In genomic region chr16:19113577-19114358, GRCh38 we compare ENCODE assay signal across 8 cellular contexts. TPM values are rescaled to one million over a fixed set of nuclear protein-coding genes. Genes with fewer than 3 reads are reported as not detected.
DNase-seq lines count a peak whose midpoint lies in the region; ATAC-seq and TF ChIP-seq lines count a peak whose summit lies in the region.

ITPRIPL2 (plus strand) TSS chr16:19113964; CDS start chr16:19114462, 498 bp downstream.

- no peak within 1 kb of the TSS for H3K4me3 ChIP-seq in CD8-positive, alpha-beta memory T cell (ENCODE audit: low read length)
- H3K4me3 ChIP-seq in iPS DF 6.9 (ENCODE audit: low read length) (peak within 1 kb of the TSS; percentile 39; the same call in 1 of the 2 replicates), retinal pigment epithelial cell (ENCODE audit: low read length) (peak within 1 kb of the TSS; percentile 53)

- no peak for DNase-seq in CD8-positive, alpha-beta memory T cell
- peak; percentile 54 for DNase-seq in NOMO-1 treated with DMSO at 0.1 percent for 48 hours (lab: John Stamatoyannopoulos, UW; ENCODE audit: unreplicated experiment)
- DNase-seq in T47D (ENCODE audit: low read depth in 1 of 2, low spot score in 1 of 2), result peak; percentile 89 to 98
- DNase-seq in iPS DF 6.9 (ENCODE audit: low read depth, low spot score), result no peak
- no peak for DNase-seq in retinal pigment epithelial cell (ENCODE audit: low read depth)
- no peak for DNase-seq in NCI-H446 (lab: John Stamatoyannopoulos, UW)

- H3K27me3 ChIP-seq in CD8-positive, alpha-beta memory T cell (ENCODE audit: insufficient read depth, low read length, poor library complexity, severe bottlenecking), result no peaks in the 10 kb centered on the region
- H3K27me3 ChIP-seq in iPS DF 6.9 (ENCODE audit: control insufficient read depth, insufficient read depth, low read length), result peaks cover 3% of the 10 kb centered on the region; the same call in 1 of the 2 replicates

- no peaks in the 10 kb centered on the region for H3K36me3 ChIP-seq in CD8-positive, alpha-beta memory T cell (ENCODE audit: insufficient read depth, low read length)
- no peaks in the 10 kb centered on the region for H3K36me3 ChIP-seq in iPS DF 6.9 (ENCODE audit: control insufficient read depth, insufficient read depth, low read length)

- WGBS in iPS DF 6.9 (ENCODE audit: insufficient coverage, insufficient read length), result no CpG with 5 or more reads among the region's 74 CpGs

- H3K27ac Mint-ChIP-seq in CD8-positive, alpha-beta memory T cell, result peak within 1 kb of the TSS in 2 of 8 donors; percentile 22 to 75

- no peaks in the 10 kb centered on the region for H3K4me1 ChIP-seq in CD8-positive, alpha-beta memory T cell (ENCODE audit: insufficient read depth, low read length)
- H3K4me1 ChIP-seq in iPS DF 6.9 (ENCODE audit: control insufficient read depth, insufficient read depth, low read length), result peaks cover 2% of the 10 kb centered on the region

- peak; percentile 51 for ATAC-seq in GM19395 (IDR thresholded peaks at IDR 0.05; ENCODE audit: unreplicated experiment)
- no peak for ATAC-seq in GM21367 (IDR thresholded peaks at IDR 0.05; ENCODE audit: unreplicated experiment)

- H3K27ac ChIP-seq in CD8-positive, alpha-beta memory T cell (ENCODE audit: low read depth, low read length), result no peak within 1 kb of the TSS
- H3K27ac ChIP-seq in iPS DF 6.9 (ENCODE audit: low read length), result no peak within 1 kb of the TSS

- in situ Hi-C loops in T47D (cut with HindIII; ENCODE audit: low pct_unique_long_range_greater_than_20kb, low sequenced_read_pairs), result no loop called here

- H3K4me1 Mint-ChIP-seq in CD8-positive, alpha-beta memory T cell, result peaks cover 12 to 21% (median 18%) of the 10 kb centered on the region in 3 donors

- no peak for TF ChIP-seq CTCF in retinal pigment epithelial cell (conservative IDR thresholded peaks at IDR 0.05; ENCODE audit: low read depth, low read length)

- H3K27me3 Mint-ChIP-seq in CD8-positive, alpha-beta memory T cell, result peaks cover 6 to 38% of the 10 kb centered on the region in 2 donors

- CTCF ChIA-PET in CD8-positive, alpha-beta memory T cell (lab: Charles Lee), result no interaction called here

- H3K9me3 Mint-ChIP-seq in CD8-positive, alpha-beta memory T cell, result no peaks in the 10 kb centered on the region

- H3K4me3 Mint-ChIP-seq in CD8-positive, alpha-beta memory T cell, result peak within 1 kb of the TSS in 6 of 7 donors; percentile 50 to 82 (median 64)

- H3K36me3 Mint-ChIP-seq in CD8-positive, alpha-beta memory T cell, result no peaks in the 10 kb centered on the region

- POLR2A ChIA-PET in CD8-positive, alpha-beta memory T cell (lab: Charles Lee), result no interaction called here

- no peaks in the 10 kb centered on the region for H3K9me3 ChIP-seq in CD8-positive, alpha-beta memory T cell (ENCODE audit: low read length)
- no peaks in the 10 kb centered on the region for H3K9me3 ChIP-seq in iPS DF 6.9 (ENCODE audit: control insufficient read depth, insufficient read depth, low read length)

RNA-seq across cellular contexts. Expression of gene ITPRIPL2, which starts in this region (rescaled TPM):
- 10 to 100 TPM; 15.8 to 17.3 TPM for total RNA-seq in CD8-positive, alpha-beta memory T cell
- polyA plus RNA-seq in CD8-positive, alpha-beta memory T cell, result 0.89 TPM

Comparison
In these comparisons a context has a peak if more than half of its experiments do, and no peak if none do; other contexts are left out.
1. DNase-seq: peak in NOMO-1 treated with DMSO at 0.1 percent for 48 hours (single experiment) and T47D (2 of 2); none in CD8-positive, alpha-beta memory T cell (0 of 5), iPS DF 6.9 (single experiment), retinal pigment epithelial cell (single experiment) and NCI-H446 (0 of 2).